21 cellular contexts compared by ENCODE assay signal in genomic region chr13:101892296-101892695, GRCh38.
"Had no signal": no experiment of that assay in that cellular context is flagged by ENCODE, and none has a peak within 500 bp of the region (broad histone marks: within the 10 kb centered on the region; RNA-seq: fewer than 3 reads in every experiment).

No MANE protein-coding gene starts in this region.

- H3K27me3 ChIP-seq: esophagus muscularis mucosa, gastrocnemius medialis, heart right ventricle, ovary, tibial artery, upper lobe of left lung, uterus had no signal

- H3K4me1 Mint-ChIP-seq: memory B cell; mesothelial cell of epicardium; natural killer cell; neural crest cell; stimulated activated memory B cell treated with anti-CD40 and anti-IgM and Interleukin-4, amounts not matched to agents 10 μg/mL and 1 μg/mL and 100 μg/mL, for 72 hours had no signal

- H3K27ac ChIP-seq: esophagus muscularis mucosa, gastrocnemius medialis, heart right ventricle, left ventricle myocardium inferior, lower lobe of right lung, ovary, right lobe of liver, tibial artery, upper lobe of left lung, uterus had no signal

- ATAC-seq: gastrocnemius medialis; lower lobe of right lung; natural killer cell; right lobe of liver; stimulated activated memory B cell treated with anti-CD40 and anti-IgM and Interleukin-4, amounts not matched to agents 10 μg/mL and 1 μg/mL and 100 μg/mL, for 72 hours had no signal

- H3K9me3 ChIP-seq: esophagus muscularis mucosa, gastrocnemius medialis, heart right ventricle, left ventricle myocardium inferior, lower lobe of right lung, ovary, right lobe of liver, tibial artery, upper lobe of left lung, uterus had no signal

- DNase-seq: effector memory CD4-positive, alpha-beta T cell; gastrocnemius medialis; hypothalamus; left ventricle myocardium inferior; lower lobe of right lung; natural killer cell; nucleus accumbens; ovary; right lobe of liver; stimulated activated CD4-positive, alpha-beta T cell treated with anti-CD3 and anti-CD28 coated beads, Interleukin-1b, Interleukin-23, amount 100 ng/mL, for 48 hours; stimulated activated CD4-positive, alpha-beta T cell treated with anti-CD3 and anti-CD28 coated beads, Interleukin-4, amount 100 ng/mL, for 24 hours; tibial artery; upper lobe of left lung; uterus had no signal

- H3K27ac Mint-ChIP-seq: memory B cell; mesothelial cell of epicardium; natural killer cell; stimulated activated memory B cell treated with anti-CD40 and anti-IgM and Interleukin-4, amounts not matched to agents 10 μg/mL and 1 μg/mL and 100 μg/mL, for 72 hours; stimulated activated naive CD8-positive, alpha-beta T cell treated with anti-CD3 and anti-CD28 coated beads, Interleukin-15, Interleukin-2, amounts not matched to agents 100 ng/mL and 50 ng/mL, for 24 hours had no signal

- H3K4me3 Mint-ChIP-seq: memory B cell; mesothelial cell of epicardium; natural killer cell; neural crest cell; stimulated activated memory B cell treated with anti-CD40 and anti-IgM and Interleukin-4, amounts not matched to agents 10 μg/mL and 1 μg/mL and 100 μg/mL, for 72 hours; stimulated activated naive CD8-positive, alpha-beta T cell treated with anti-CD3 and anti-CD28 coated beads, Interleukin-15, Interleukin-2, amounts not matched to agents 100 ng/mL and 50 ng/mL, for 24 hours had no signal

- H3K4me3 ChIP-seq: esophagus muscularis mucosa, gastrocnemius medialis, heart right ventricle, left ventricle myocardium inferior, lower lobe of right lung, ovary, right lobe of liver, tibial artery, upper lobe of left lung, uterus had no signal

- H3K27me3 Mint-ChIP-seq: memory B cell; stimulated activated memory B cell treated with anti-CD40 and anti-IgM and Interleukin-4, amounts not matched to agents 10 μg/mL and 1 μg/mL and 100 μg/mL, for 72 hours had no signal

- H3K9me3 Mint-ChIP-seq: memory B cell; mesothelial cell of epicardium; neural crest cell; stimulated activated naive CD8-positive, alpha-beta T cell treated with anti-CD3 and anti-CD28 coated beads, Interleukin-15, Interleukin-2, amounts not matched to agents 100 ng/mL and 50 ng/mL, for 24 hours had no signal

- H3K36me3 ChIP-seq: esophagus muscularis mucosa, gastrocnemius medialis, heart right ventricle, left ventricle myocardium inferior, lower lobe of right lung, ovary, right lobe of liver, tibial artery, upper lobe of left lung, uterus had no signal

- H3K36me3 Mint-ChIP-seq: memory B cell; mesothelial cell of epicardium; natural killer cell; stimulated activated memory B cell treated with anti-CD40 and anti-IgM and Interleukin-4, amounts not matched to agents 10 μg/mL and 1 μg/mL and 100 μg/mL, for 72 hours had no signal

- H3K4me1 ChIP-seq: esophagus muscularis mucosa, gastrocnemius medialis, heart right ventricle, lower lobe of right lung, right lobe of liver, tibial artery, upper lobe of left lung, uterus had no signal
